18 cellular contexts compared by ENCODE assay signal in genomic region chr11:94309757-94310156, GRCh38. TPM values are rescaled to one million over a fixed set of nuclear protein-coding genes. Genes with fewer than 3 reads are reported as not detected.
DNase-seq lines count a peak whose midpoint lies in the region; ATAC-seq, FAIRE-seq and TF ChIP-seq lines count a peak whose summit lies in the region.
"Had no signal": no experiment of that assay in that cellular context is flagged by ENCODE, and none has a peak within 500 bp of the region (broad histone marks: within the 10 kb centered on the region; RNA-seq: fewer than 3 reads in every experiment).

No MANE protein-coding gene starts in this region.

- no peak overlapping the region for H3K27ac ChIP-seq in mammary epithelial cell (ENCODE audit: insufficient read depth, low read depth, low read length)
- H3K27ac ChIP-seq: BLaER1 treated with 17β-estradiol and CSF1 and Interleukin-3, amounts not matched to agents 10 nM and 100 nM had no signal

- H3K36me3 Mint-ChIP-seq in MCF 10A (ENCODE audit: insufficient read depth, unreplicated experiment) (no peaks in the 10 kb centered on the region), glutamatergic neuron (ENCODE audit: unreplicated experiment) (peaks cover 5% of the 10 kb centered on the region)
- no peaks in the 10 kb centered on the region for H3K36me3 Mint-ChIP-seq in activated CD8-positive, alpha-beta T cell treated with anti-CD3 and anti-CD28 coated beads, Interleukin-2, amount 10 ng/mL, durations not matched to agents 7 days and 5 days (ENCODE audit: low read depth)
- H3K36me3 Mint-ChIP-seq: CD4-positive, CD25-positive, alpha-beta regulatory T cell had no signal

- no peak for TF ChIP-seq POLR2A in GM12891 (IDR thresholded peaks at IDR 0.05; ENCODE audit: low read depth, low read length)

- DNase-seq in mammary epithelial cell (peak; percentile 57), MCF 10A (ENCODE audit: unreplicated experiment) (no peak), bronchial epithelial cell (ENCODE audit: low read depth) (peak; percentile 73), glutamatergic neuron (no peak), GM12891 (ENCODE audit: insufficient read length, low spot score) (no peak)
- DNase-seq in activated CD8-positive, alpha-beta T cell treated with anti-CD3 and anti-CD28 coated beads, Interleukin-2, amount 10 ng/mL, durations not matched to agents 7 days and 5 days, result no peak
- DNase-seq: 8988T; ACHN; CD4-positive, CD25-positive, alpha-beta regulatory T cell; DMS79; GOT3; H9 had no signal

- H3K9ac ChIP-seq in mammary epithelial cell (ENCODE audit: insufficient read depth, low read length), result no peak overlapping the region
- H3K9ac ChIP-seq: BLaER1 treated with 17β-estradiol and CSF1 and Interleukin-3, amounts not matched to agents 10 nM and 100 nM had no signal

- BruUV-seq in mammary epithelial cell (replicated peaks; lab: Mats Ljungman, UMichigan) (no TSS peak), MCF 10A (replicated peaks; lab: Mats Ljungman, UMichigan) (no TSS peak)

- H3K4me1 Mint-ChIP-seq in MCF 10A (ENCODE audit: insufficient read depth, unreplicated experiment) (peaks cover 9% of the 10 kb centered on the region), glutamatergic neuron (ENCODE audit: low read depth, unreplicated experiment) (peaks cover 11% of the 10 kb centered on the region)
- no peaks in the 10 kb centered on the region for H3K4me1 Mint-ChIP-seq in activated CD8-positive, alpha-beta T cell treated with anti-CD3 and anti-CD28 coated beads, Interleukin-2, amount 10 ng/mL, durations not matched to agents 7 days and 5 days (ENCODE audit: low read depth)

- no peaks in the 10 kb centered on the region for H4K20me1 ChIP-seq in mammary epithelial cell (ENCODE audit: insufficient read depth, low read length)
- H4K20me1 ChIP-seq: BLaER1 treated with 17β-estradiol and CSF1 and Interleukin-3, amounts not matched to agents 10 nM and 100 nM had no signal

- H2AFZ ChIP-seq in mammary epithelial cell (ENCODE audit: low read depth, low read length), result peak overlapping the region; percentile 3

- dilution Hi-C loops in mammary epithelial cell (cut with HindIII; ENCODE audit: low sequenced_read_pairs), result no loop called here

- TF ChIP-seq CTCF in mammary epithelial cell (conservative IDR thresholded peaks at IDR 0.05 in 1 of 2, IDR thresholded peaks at IDR 0.05 in 1 of 2; ENCODE audit: extremely low read depth in 1 of 2, insufficient read depth in 1 of 2, low read depth in 1 of 2, low read length in 2 of 2) (no peak), MCF 10A (IDR thresholded peaks at IDR 0.05; ENCODE audit: unreplicated experiment) (no peak), bronchial epithelial cell (IDR thresholded peaks at IDR 0.05; ENCODE audit: insufficient read depth, low read length, severe bottlenecking) (no peak), glutamatergic neuron (IDR thresholded peaks at IDR 0.05; ENCODE audit: partially characterized antibody, unreplicated experiment) (no peak)

- POLR2A ChIA-PET in MCF 10A (lab: Yijun Ruan, JAX), result interaction anchor here (1.0 kb wide), 1 partner anchor 37 kb away, joined by 3 read pairs; no protein-coding TSS in a partner anchor
- POLR2A ChIA-PET in activated CD8-positive, alpha-beta T cell treated with anti-CD3 and anti-CD28 coated beads, Interleukin-2, amount 10 ng/mL, durations not matched to agents 7 days and 5 days (lab: Charles Lee), result no interaction called here

- H3K27ac Mint-ChIP-seq in MCF 10A (ENCODE audit: low read depth, unreplicated experiment), result no peak overlapping the region
- H3K27ac Mint-ChIP-seq in glutamatergic neuron (ENCODE audit: unreplicated experiment), result peak overlapping the region; percentile 45
- no peak overlapping the region for H3K27ac Mint-ChIP-seq in activated CD8-positive, alpha-beta T cell treated with anti-CD3 and anti-CD28 coated beads, Interleukin-2, amount 10 ng/mL, durations not matched to agents 7 days and 5 days
- H3K27ac Mint-ChIP-seq: CD4-positive, CD25-positive, alpha-beta regulatory T cell had no signal

- H3K9me3 ChIP-seq in mammary epithelial cell (replicated peaks; ENCODE audit: insufficient read depth, low read length), result no peaks in the 10 kb centered on the region
- H3K9me3 ChIP-seq: BLaER1 treated with 17β-estradiol and CSF1 and Interleukin-3, amounts not matched to agents 10 nM and 100 nM had no signal

- peaks cover 10% of the 10 kb centered on the region for H3K4me1 ChIP-seq in mammary epithelial cell (ENCODE audit: insufficient read depth, low read length)
- H3K4me1 ChIP-seq: BLaER1 treated with 17β-estradiol and CSF1 and Interleukin-3, amounts not matched to agents 10 nM and 100 nM had no signal

- no peak for FAIRE-seq in bronchial epithelial cell (lab: Jason Lieb, UNC)
- no peak for FAIRE-seq in GM12891 (lab: Jason Lieb, UNC)
- FAIRE-seq: GM12878, HepG2, HTR-8/SVneo had no signal

- CTCF ChIA-PET in mammary epithelial cell (lab: Charles Lee; ENCODE audit: low non-redundant PET), result no interaction called here
- CTCF ChIA-PET in MCF 10A (lab: Yijun Ruan, JAX), result interaction anchor here (0.6 to 1.4 kb wide), 5 partner anchors 32 to 415 kb away, joined by 3 to 5 read pairs (median 4); no protein-coding TSS in a partner anchor
- CTCF ChIA-PET in activated CD8-positive, alpha-beta T cell treated with anti-CD3 and anti-CD28 coated beads, Interleukin-2, amount 10 ng/mL, durations not matched to agents 7 days and 5 days (lab: Charles Lee), result interaction anchor here (0.6 kb wide), 1 partner anchor 107 kb away, joined by 3 read pairs; no protein-coding TSS in a partner anchor

- H3K79me2 ChIP-seq in mammary epithelial cell (ENCODE audit: insufficient read depth, low read length), result no peaks in the 10 kb centered on the region

- no peak overlapping the region for H3K4me2 ChIP-seq in mammary epithelial cell (ENCODE audit: insufficient read depth, low read depth, low read length)
- H3K4me2 ChIP-seq: BLaER1 treated with 17β-estradiol and CSF1 and Interleukin-3, amounts not matched to agents 10 nM and 100 nM had no signal

- H3K36me3 ChIP-seq in mammary epithelial cell (ENCODE audit: insufficient read depth, low read length) (no peaks in the 10 kb centered on the region), bronchial epithelial cell (ENCODE audit: control insufficient read depth, insufficient read depth, low read length) (no peaks in the 10 kb centered on the region)
- H3K36me3 ChIP-seq: BLaER1 treated with 17β-estradiol and CSF1 and Interleukin-3, amounts not matched to agents 10 nM and 100 nM had no signal

- no peaks in the 10 kb centered on the region for H3K9me3 Mint-ChIP-seq in MCF 10A (ENCODE audit: unreplicated experiment)
- no peaks in the 10 kb centered on the region for H3K9me3 Mint-ChIP-seq in glutamatergic neuron (ENCODE audit: unreplicated experiment)
- H3K9me3 Mint-ChIP-seq in activated CD8-positive, alpha-beta T cell treated with anti-CD3 and anti-CD28 coated beads, Interleukin-2, amount 10 ng/mL, durations not matched to agents 7 days and 5 days (ENCODE audit: insufficient read depth), result no peaks in the 10 kb centered on the region
- H3K9me3 Mint-ChIP-seq: H9 had no signal

- 10% methylated on average over 1 of the region's 1 CpG for WGBS in mammary epithelial cell (ENCODE audit: low coverage, missing lambda C conversion rate)

- in situ Hi-C loops in mammary epithelial cell (cut with MboI; ENCODE audit: low sequenced_read_pairs in 2 of 2), result no loop called here

- H3K4me3 Mint-ChIP-seq in MCF 10A (ENCODE audit: unreplicated experiment), result no peak overlapping the region
- no peak overlapping the region for H3K4me3 Mint-ChIP-seq in glutamatergic neuron (ENCODE audit: unreplicated experiment)
- H3K4me3 Mint-ChIP-seq in activated CD8-positive, alpha-beta T cell treated with anti-CD3 and anti-CD28 coated beads, Interleukin-2, amount 10 ng/mL, durations not matched to agents 7 days and 5 days, result no peak overlapping the region
- H3K4me3 Mint-ChIP-seq: CD4-positive, CD25-positive, alpha-beta regulatory T cell; H9 had no signal

- H3K27me3 ChIP-seq in mammary epithelial cell (ENCODE audit: insufficient read depth, low read length), result peaks cover 1% of the 10 kb centered on the region
- no peaks in the 10 kb centered on the region for H3K27me3 ChIP-seq in bronchial epithelial cell (ENCODE audit: control insufficient read depth, insufficient read depth, low read length)
- H3K27me3 ChIP-seq: BLaER1 treated with 17β-estradiol and CSF1 and Interleukin-3, amounts not matched to agents 10 nM and 100 nM had no signal

- H3K4me3 ChIP-seq in mammary epithelial cell (replicated peaks in 1 of 3; ENCODE audit: insufficient read depth in 1 of 3, low read depth in 2 of 3, low read length in 3 of 3) (no peak overlapping the region), bronchial epithelial cell (ENCODE audit: low read depth, low read length) (no peak overlapping the region)
- H3K4me3 ChIP-seq: BLaER1 treated with 17β-estradiol and CSF1 and Interleukin-3, amounts not matched to agents 10 nM and 100 nM; GM12878 had no signal

- intact Hi-C loops in mammary epithelial cell (cut with micrococcal nuclease), result no loop called here
- intact Hi-C loops in MCF 10A (cut with micrococcal nuclease), result no loop called here

- H3K27me3 Mint-ChIP-seq in MCF 10A (ENCODE audit: insufficient read depth, unreplicated experiment) (peaks cover 42% of the 10 kb centered on the region), glutamatergic neuron (ENCODE audit: unreplicated experiment) (peaks cover 5% of the 10 kb centered on the region)
- peaks cover 4% of the 10 kb centered on the region for H3K27me3 Mint-ChIP-seq in activated CD8-positive, alpha-beta T cell treated with anti-CD3 and anti-CD28 coated beads, Interleukin-2, amount 10 ng/mL, durations not matched to agents 7 days and 5 days (ENCODE audit: low read depth)

- no peak for ATAC-seq in HG02852 (IDR thresholded peaks at IDR 0.05; ENCODE audit: unreplicated experiment)
- no peak for ATAC-seq in activated CD8-positive, alpha-beta T cell treated with anti-CD3 and anti-CD28 coated beads, Interleukin-2, amount 10 ng/mL, durations not matched to agents 7 days and 5 days
- ATAC-seq: GM12878, HepG2 had no signal

TF ChIP-seq in GM12891, 5 proteins besides CTCF, POLR2A, EP300 and RAD21:
- TF ChIP-seq TAF1 (IDR thresholded peaks at IDR 0.05; ENCODE audit: low read depth, low read length), result no peak

RNA-seq across cellular contexts. Expression of gene IZUMO1R, which starts 5.4 kb away (rescaled TPM):
- total RNA-seq in mammary epithelial cell (not detected), MCF 10A (2022) (not detected in 2 replicates), bronchial epithelial cell (not detected in 2 replicates), glutamatergic neuron (ENCODE audit: unreplicated experiment) (not detected)
- 0.15 TPM for polyA plus RNA-seq in mammary epithelial cell
- not detected for polyA minus RNA-seq in mammary epithelial cell
- not detected for polyA plus RNA-seq in GM12891 (2012; ENCODE audit: low read depth, missing spikeins)
- not detected for total RNA-seq in activated CD8-positive, alpha-beta T cell treated with anti-CD3 and anti-CD28 coated beads, Interleukin-2, amount 10 ng/mL, durations not matched to agents 7 days and 5 days
- total RNA-seq: CD4-positive, CD25-positive, alpha-beta regulatory T cell; G401; GM12878; H9; HepG2 had no signal
- polyA plus RNA-seq: CD4-positive, CD25-positive, alpha-beta regulatory T cell; GM12878; HepG2 had no signal

Comparison
In these comparisons a context has a peak if more than half of its experiments do, and no peak if none do; other contexts are left out.
1. DNase-seq: peak in mammary epithelial cell (single experiment) and bronchial epithelial cell (single experiment); none in MCF 10A (single experiment), glutamatergic neuron (single experiment), GM12891 (single experiment) and activated CD8-positive, alpha-beta T cell treated with anti-CD3 and anti-CD28 coated beads, Interleukin-2, amount 10 ng/mL, durations not matched to agents 7 days and 5 days (single experiment).